ENCODE assay signal across 13 cellular contexts in genomic region chrX:72273718-72274117, GRCh38. TPM values are rescaled to one million over a fixed set of nuclear protein-coding genes. Genes with fewer than 3 reads are reported as not detected.
A peak's percentile ranks its signal among the peaks of the same experiment; 100 is the strongest.
DNase-seq lines count a peak whose midpoint lies in the region; ATAC-seq, FAIRE-seq and TF ChIP-seq lines count a peak whose summit lies in the region.
"Had no signal": no experiment of that assay in that cellular context is flagged by ENCODE, and none has a peak within 500 bp of the region (broad histone marks: within the 10 kb centered on the region; RNA-seq: fewer than 3 reads in every experiment).

No MANE protein-coding gene starts in this region.

- no peak for ATAC-seq in K562
- ATAC-seq: gastrocnemius medialis, sciatic nerve had no signal

- H3K9me1 ChIP-seq in K562 (ENCODE audit: control insufficient read depth, insufficient read depth, low read length) = no peaks in the 10 kb centered on the region

- TF ChIP-seq CTCF in K562 (IDR thresholded peaks at IDR 0.05 in 2 of 3, conservative IDR thresholded peaks at IDR 0.05 in 1 of 3; ENCODE audit: insufficient read depth in 2 of 3, low read depth in 1 of 3, low read length in 3 of 3) (no peak), retinal pigment epithelial cell (conservative IDR thresholded peaks at IDR 0.05; ENCODE audit: low read depth, low read length) (no peak), tibial artery (IDR thresholded peaks at IDR 0.05) (no peak)

- peaks cover 4% of the 10 kb centered on the region for H3K27me3 Mint-ChIP-seq in activated T-cell treated with anti-CD3 and anti-CD28 coated beads, Interleukin-2, amount 50 U/mL, for 24 hours

- no peak for TF ChIP-seq RAD21 in K562 (CRISPR knock-in tag; conservative IDR thresholded peaks at IDR 0.05 in 1 of 2, IDR thresholded peaks at IDR 0.05 in 1 of 2)

- H3K27ac Mint-ChIP-seq in activated T-cell treated with anti-CD3 and anti-CD28 coated beads, Interleukin-2, amount 50 U/mL, for 24 hours = peak overlapping the region; percentile 97

- H3K4me3 ChIP-seq in K562 (no peak overlapping the region), retinal pigment epithelial cell (ENCODE audit: low read length) (peak overlapping the region; percentile 68), tibial artery (no peak overlapping the region)
- H3K4me3 ChIP-seq: gastrocnemius medialis, lung had no signal

- no peak overlapping the region for H3K9ac ChIP-seq in K562 (ENCODE audit: insufficient read depth in 1 of 2, low read depth in 2 of 2, low read length in 2 of 2)

- CTCF ChIA-PET in K562 (lab: Yijun Ruan, JAX; ENCODE audit: low intra/inter-chr PET ratio) = no interaction called here

- no peak for DNase-seq in activated T-cell treated with anti-CD3 and anti-CD28 coated beads, Interleukin-2, amount 50 U/mL, for 24 hours
- DNase-seq in activated T-cell treated with anti-CD3 and anti-CD28 coated beads, Interleukin-2, amount 50 U/mL, for 1 hour = no peak
- DNase-seq in K562 (ENCODE audit: extremely low read depth in 1 of 4, low spot score in 3 of 4) = no peak
- DNase-seq in retinal pigment epithelial cell (ENCODE audit: low read depth) = no peak
- no peak for DNase-seq in cerebellar nuclear complex (lab: John Stamatoyannopoulos, UW)
- no peak for DNase-seq in COR-L47 (lab: John Stamatoyannopoulos, UW)
- no peak for DNase-seq in tibial artery
- DNase-seq: gastrocnemius medialis, NCI-H1930 had no signal

- H4K20me1 ChIP-seq in K562 (replicated peaks; ENCODE audit: control insufficient read depth, insufficient read depth, low read length) = peaks cover 10% of the 10 kb centered on the region; the same call in 1 of the 2 replicates

- H3K4me2 ChIP-seq in K562 (ENCODE audit: insufficient read depth, low read length) = no peak overlapping the region

- TF ChIP-seq POLR2A in K562 (conservative IDR thresholded peaks at IDR 0.05) = no peak

- H3K4me3 Mint-ChIP-seq in activated T-cell treated with anti-CD3 and anti-CD28 coated beads, Interleukin-2, amount 50 U/mL, for 24 hours = peak overlapping the region; percentile 94

- intact Hi-C loops in K562 (cut with micrococcal nuclease) = no loop called here
- intact Hi-C loops in tibial artery (cut with DNase I; ENCODE audit: low total_unique reads) = no loop called here

- in situ Hi-C loops in K562 (cut with MboI) = no loop called here

- no peak overlapping the region for H2AFZ ChIP-seq in K562 (ENCODE audit: low read depth, low read length)

- peaks cover 47% of the 10 kb centered on the region for H3K79me2 ChIP-seq in K562 (ENCODE audit: control insufficient read depth, insufficient read depth, low read length)

- peaks cover 83% of the 10 kb centered on the region for H3K36me3 Mint-ChIP-seq in activated T-cell treated with anti-CD3 and anti-CD28 coated beads, Interleukin-2, amount 50 U/mL, for 24 hours (ENCODE audit: low read depth)

- peaks cover 4 to 11% of the 10 kb centered on the region in 2 experiments; a peak in 3 of 5 replicates for H3K4me1 ChIP-seq in K562 (replicated peaks in 1 of 2; ENCODE audit: control insufficient read depth in 2 of 2, insufficient read depth in 2 of 2, low read length in 2 of 2)
- peaks cover 0 to 22% (median 6%) of the 10 kb centered on the region in 4 donors for H3K4me1 ChIP-seq in tibial artery

- H3K27ac ChIP-seq in K562 (ENCODE audit: extremely low read depth, low read depth, low read length) = no peak overlapping the region
- no peak overlapping the region for H3K27ac ChIP-seq in tibial artery
- H3K27ac ChIP-seq: gastrocnemius medialis, RWPE1 had no signal

- H3K27me3 ChIP-seq in K562 (ENCODE audit: control insufficient read depth in 2 of 2, insufficient read depth in 2 of 2, low read length in 2 of 2) (no peaks in the 10 kb centered on the region), tibial artery (no peaks in the 10 kb centered on the region)
- H3K27me3 ChIP-seq: gastrocnemius medialis had no signal

- POLR2A ChIA-PET in K562 (lab: Yijun Ruan, JAX) = no interaction called here

- no TSS peak for BruUV-seq in K562 (replicated peaks; lab: Mats Ljungman, UMichigan)

- FAIRE-seq in K562 (lab: Jason Lieb, UNC) = no peak

- H3K36me3 ChIP-seq in K562 (ENCODE audit: control insufficient read depth, insufficient read depth, low read length) = peaks cover 78% of the 10 kb centered on the region
- peaks cover 0 to 73% (median 72%) of the 10 kb centered on the region in 3 donors for H3K36me3 ChIP-seq in tibial artery

- H3K9me3 ChIP-seq in K562 (replicated peaks; ENCODE audit: control insufficient read depth, insufficient read depth, low read depth, low read length) = no peaks in the 10 kb centered on the region
- H3K9me3 ChIP-seq in tibial artery = no peaks in the 10 kb centered on the region
- H3K9me3 ChIP-seq: gastrocnemius medialis had no signal

- TF ChIP-seq EP300 in K562 (IDR thresholded peaks at IDR 0.05; ENCODE audit: low read length) = no peak

- no peaks in the 10 kb centered on the region for H3K9me3 Mint-ChIP-seq in activated T-cell treated with anti-CD3 and anti-CD28 coated beads, Interleukin-2, amount 50 U/mL, for 24 hours

- 90% methylated on average over 5 of the region's 6 CpGs for WGBS in K562 (ENCODE audit: insufficient coverage, low coverage, missing lambda C conversion rate)

- H3K4me1 Mint-ChIP-seq in activated T-cell treated with anti-CD3 and anti-CD28 coated beads, Interleukin-2, amount 50 U/mL, for 24 hours (ENCODE audit: low read depth) = peaks cover 70% of the 10 kb centered on the region

TF ChIP-seq in K562, 482 proteins besides CTCF, POLR2A, EP300 and RAD21:
- TF ChIP-seq ESRRB (CRISPR knock-in tag; IDR thresholded peaks at IDR 0.05; ENCODE audit: borderline replicate concordance) (no peak), RBFOX2 (IDR thresholded peaks at IDR 0.05; ENCODE audit: low read depth, low read length) (0 out of 2 replicates have a peak, but pooled peaks have one; percentile 15)

RNA-seq across cellular contexts. Expression of gene RPS4X, which starts 3.3 kb away (rescaled TPM):
- polyA plus RNA-seq in PFSK-1 (2012; ENCODE audit: insufficient read length, low read depth) = 1,369 TPM
- total RNA-seq in K562 (2011; cell fraction: chromatin; rRNA removed; ENCODE audit: low replicate concordance) = 166 and 177 TPM in 2 replicates
- 217 and 245 TPM in 2 replicates for total RNA-seq in K562 (2011; cell fraction: nucleolus; rRNA removed)
- total RNA-seq in K562 (2011; cell fraction: nucleoplasm; rRNA removed) = 374 and 683 TPM in 2 replicates
- total RNA-seq in K562 (2014; rRNA removed) (960 and 988 TPM in 2 replicates), K562 (2014; rRNA removed; fragmentation: Illumina TruSeq; extraction: Trizol) (1,290 and 1,407 TPM in 2 replicates), K562 (2015; rRNA removed; fragmentation: Illumina TruSeq; extraction: Trizol) (1,185 and 1,270 TPM in 2 replicates), K562 (2021) (1,005 and 1,016 TPM in 2 replicates)
- polyA plus RNA-seq in K562 (2011; rRNA removed) (1,554 and 1,743 TPM in 2 replicates), K562 (2014; fragmentation: Illumina TruSeq; extraction: Trizol) (1,830 and 1,834 TPM in 2 replicates), K562 (2014; fragmentation: Nextera tagmentation; extraction: Ambion mirVana) (100 to 1,000 TPM; 879 to 918 TPM), K562 (2014; rRNA removed) (1,430 and 1,575 TPM in 2 replicates)
- 1,247 and 1,785 TPM in 2 replicates for polyA plus RNA-seq in K562 (2011; cell fraction: cytosol; rRNA removed)
- polyA plus RNA-seq in K562 (2011; cell fraction: nucleus; rRNA removed) = 648 and 965 TPM in 2 replicates
- polyA plus RNA-seq in K562 (2012) = 1,365 and 2,121 TPM in 2 replicates
- 1,261 and 1,325 TPM in 2 replicates for polyA minus RNA-seq in K562 (2011; rRNA and poly(A)+ RNA removed)
- 399 and 419 TPM in 2 replicates for polyA minus RNA-seq in K562 (2011; cell fraction: cytosol; rRNA and poly(A)+ RNA removed)
- polyA minus RNA-seq in K562 (2011; cell fraction: nucleus; rRNA and poly(A)+ RNA removed) = 123 and 212 TPM in 2 replicates

RNA-seq across cellular contexts. Expression of gene CITED1, which starts 32.0 kb away (rescaled TPM):
- 9.1 TPM for polyA plus RNA-seq in PFSK-1 (2012; ENCODE audit: insufficient read length, low read depth)
- 1.3 TPM in 1 of 2 replicates, not detected in the other for total RNA-seq in K562 (2011; cell fraction: chromatin; rRNA removed; ENCODE audit: low replicate concordance)
- 0.92 and 1.8 TPM in 2 replicates for total RNA-seq in K562 (2011; cell fraction: nucleolus; rRNA removed)
- total RNA-seq in K562 (2011; cell fraction: nucleoplasm; rRNA removed) = 1.8 and 4.2 TPM in 2 replicates
- total RNA-seq in K562 (2014; rRNA removed) (5.8 and 8.7 TPM in 2 replicates), K562 (2014; rRNA removed; fragmentation: Illumina TruSeq; extraction: Trizol) (2.1 and 2.8 TPM in 2 replicates), K562 (2015; rRNA removed; fragmentation: Illumina TruSeq; extraction: Trizol) (4.7 and 4.9 TPM in 2 replicates), K562 (2021) (4.6 and 4.7 TPM in 2 replicates)
- polyA plus RNA-seq in K562 (2011; rRNA removed) (3.2 and 4.2 TPM in 2 replicates), K562 (2014; fragmentation: Illumina TruSeq; extraction: Trizol) (3.3 and 4.9 TPM in 2 replicates), K562 (2014; fragmentation: Nextera tagmentation; extraction: Ambion mirVana) (under 1 TPM; 0.56 to 0.62 TPM), K562 (2014; rRNA removed) (1.8 and 4.1 TPM in 2 replicates)
- 2.1 and 6.5 TPM in 2 replicates for polyA plus RNA-seq in K562 (2011; cell fraction: cytosol; rRNA removed)
- 3.9 and 6.4 TPM in 2 replicates for polyA plus RNA-seq in K562 (2011; cell fraction: nucleus; rRNA removed)
- 2.3 and 3.9 TPM in 2 replicates for polyA plus RNA-seq in K562 (2012)
- 1.1 and 1.7 TPM in 2 replicates for polyA minus RNA-seq in K562 (2011; rRNA and poly(A)+ RNA removed)
- polyA minus RNA-seq in K562 (2011; cell fraction: cytosol; rRNA and poly(A)+ RNA removed) = 3.5 TPM in 2 replicates
- 0.94 TPM in 1 of 2 replicates, not detected in the other for polyA minus RNA-seq in K562 (2011; cell fraction: nucleus; rRNA and poly(A)+ RNA removed)
- total RNA-seq: gastrocnemius medialis had no signal

RNA-seq across cellular contexts. Expression of gene ERCC6L, which starts 34.9 kb away (rescaled TPM):
- polyA plus RNA-seq in PFSK-1 (2012; ENCODE audit: insufficient read length, low read depth) = 1.5 TPM
- 3.3 and 11.0 TPM in 2 replicates for total RNA-seq in K562 (2011; cell fraction: chromatin; rRNA removed; ENCODE audit: low replicate concordance)
- 2.5 and 2.9 TPM in 2 replicates for total RNA-seq in K562 (2011; cell fraction: nucleolus; rRNA removed)
- 4.0 and 4.5 TPM in 2 replicates for total RNA-seq in K562 (2011; cell fraction: nucleoplasm; rRNA removed)
- total RNA-seq in K562 (2014; rRNA removed) = 6.5 and 6.7 TPM in 2 replicates
- 17.4 and 19.3 TPM in 2 replicates for total RNA-seq in K562 (2014; rRNA removed; fragmentation: Illumina TruSeq; extraction: Trizol)
- 14.8 and 16.3 TPM in 2 replicates for total RNA-seq in K562 (2015; rRNA removed; fragmentation: Illumina TruSeq; extraction: Trizol)
- total RNA-seq in K562 (2021) = 11.4 and 11.7 TPM in 2 replicates
- 6.2 and 11.9 TPM in 2 replicates for polyA plus RNA-seq in K562 (2011; rRNA removed)
- 1.2 and 2.6 TPM in 2 replicates for polyA plus RNA-seq in K562 (2011; cell fraction: cytosol; rRNA removed)
- 1.5 and 2.6 TPM in 2 replicates for polyA plus RNA-seq in K562 (2011; cell fraction: nucleus; rRNA removed)
- polyA plus RNA-seq in K562 (2012) = 5.2 and 9.3 TPM in 2 replicates
- 10.4 and 13.4 TPM in 2 replicates for polyA plus RNA-seq in K562 (2014; fragmentation: Illumina TruSeq; extraction: Trizol)
- polyA plus RNA-seq in K562 (2014; fragmentation: Nextera tagmentation; extraction: Ambion mirVana) = 10 to 100 TPM in 1 of 2 experiments, 1 to 10 TPM in 1; 6.4 to 13.3 TPM
- 8.5 and 8.8 TPM in 2 replicates for polyA plus RNA-seq in K562 (2014; rRNA removed)
- 20.6 and 26.6 TPM in 2 replicates for polyA minus RNA-seq in K562 (2011; rRNA and poly(A)+ RNA removed)
- 4.6 and 7.2 TPM in 2 replicates for polyA minus RNA-seq in K562 (2011; cell fraction: cytosol; rRNA and poly(A)+ RNA removed)
- 3.1 and 6.8 TPM in 2 replicates for polyA minus RNA-seq in K562 (2011; cell fraction: nucleus; rRNA and poly(A)+ RNA removed)
